ENCODE assay signal across 8 cellular contexts in genomic region chr2:176270100-176270750, GRCh38. TPM values are rescaled to one million over a fixed set of nuclear protein-coding genes. Genes with fewer than 3 reads are reported as not detected.
A peak's percentile ranks its signal among the peaks of the same experiment; 100 is the strongest.
DNase-seq lines count a peak whose midpoint lies in the region; ATAC-seq, FAIRE-seq and TF ChIP-seq lines count a peak whose summit lies in the region.

No MANE protein-coding gene starts in this region.

- H4K20me1 ChIP-seq in keratinocyte (ENCODE audit: control insufficient read depth, extremely low read depth, insufficient read depth, low read length) = peaks cover 2% of the 10 kb centered on the region

- H3K4me1 Mint-ChIP-seq in activated CD8-positive, alpha-beta memory T cell treated with anti-CD3 and anti-CD28 coated beads, Interleukin-2, amount 10 ng/mL, durations not matched to agents 7 days and 5 days = peaks cover 16% of the 10 kb centered on the region

- TF ChIP-seq CTCF in keratinocyte (optimal IDR thresholded peaks at IDR 0.05 in 1 of 3, IDR thresholded peaks at IDR 0.05 in 1 of 3, conservative IDR thresholded peaks at IDR 0.05 in 1 of 3; ENCODE audit: extremely low read depth in 1 of 3, insufficient read depth in 2 of 3, low read length in 3 of 3) = no peak

- H3K4me3 Mint-ChIP-seq in activated CD8-positive, alpha-beta memory T cell treated with anti-CD3 and anti-CD28 coated beads, Interleukin-2, amount 10 ng/mL, durations not matched to agents 7 days and 5 days = peak overlapping the region; percentile 95

- H3K36me3 Mint-ChIP-seq in activated CD8-positive, alpha-beta memory T cell treated with anti-CD3 and anti-CD28 coated beads, Interleukin-2, amount 10 ng/mL, durations not matched to agents 7 days and 5 days = no peaks in the 10 kb centered on the region
- H3K36me3 Mint-ChIP-seq in activated naive CD4-positive, alpha-beta T cell treated with anti-CD3 and anti-CD28 coated beads, Interleukin-2, amount 50 U/mL, for 72 hours = peaks cover 8 to 11% of the 10 kb centered on the region in 2 donors

- 53% methylated on average over 18 of the region's 18 CpGs for WGBS in thymus

- H3K79me2 ChIP-seq in keratinocyte (ENCODE audit: control insufficient read depth, insufficient read depth, low read length) = peaks cover 38% of the 10 kb centered on the region

- DNase-seq in activated CD8-positive, alpha-beta memory T cell treated with anti-CD3 and anti-CD28 coated beads, Interleukin-2, amount 10 ng/mL, durations not matched to agents 7 days and 5 days = no peak
- no peak for DNase-seq in activated CD8-positive, alpha-beta memory T cell treated with anti-CD3 and anti-CD28 coated beads, Interleukin-2, amount 50 U/mL, for 4 hours
- DNase-seq in activated naive CD4-positive, alpha-beta T cell treated with anti-CD3 and anti-CD28 coated beads, Interleukin-2, amount 50 U/mL, for 72 hours (ENCODE audit: low spot score in 2 of 2) = no peak
- DNase-seq in keratinocyte (ENCODE audit: low read depth, low spot score) = no peak
- DNase-seq in NCI-H774 (lab: John Stamatoyannopoulos, UW) = no peak

- no peaks in the 10 kb centered on the region for H3K9me3 ChIP-seq in keratinocyte (ENCODE audit: control insufficient read depth, low read depth, low read length)
- no peaks in the 10 kb centered on the region for H3K9me3 ChIP-seq in thymus (ENCODE audit: control insufficient read depth)

- peak overlapping the region; percentile 80 for H3K4me2 ChIP-seq in keratinocyte (ENCODE audit: control insufficient read depth, extremely low read depth, insufficient read depth, low read depth, low read length)

- FAIRE-seq in keratinocyte (lab: Jason Lieb, UNC) = no peak

- ATAC-seq in activated CD8-positive, alpha-beta memory T cell treated with anti-CD3 and anti-CD28 coated beads, Interleukin-2, amount 10 ng/mL, durations not matched to agents 7 days and 5 days = no peak
- no peak for ATAC-seq in activated naive CD4-positive, alpha-beta T cell treated with anti-CD3 and anti-CD28 coated beads, Interleukin-2, amount 50 U/mL, for 72 hours
- ATAC-seq in GM19452 (IDR thresholded peaks at IDR 0.05; ENCODE audit: unreplicated experiment) = no peak
- ATAC-seq in GM21423 (IDR thresholded peaks at IDR 0.05; ENCODE audit: unreplicated experiment) = no peak

- peaks cover 4% of the 10 kb centered on the region for H3K9me1 ChIP-seq in keratinocyte (ENCODE audit: control insufficient read depth, extremely low read depth, insufficient read depth, low read length)

- H3K4me1 ChIP-seq in keratinocyte (ENCODE audit: control insufficient read depth, extremely low read depth, insufficient read depth, low read length) (peaks cover 5% of the 10 kb centered on the region), thymus (ENCODE audit: control insufficient read depth, insufficient read depth, low read length) (no peaks in the 10 kb centered on the region)

- H3K4me3 ChIP-seq in keratinocyte (ENCODE audit: control insufficient read depth in 2 of 3, extremely low read depth in 1 of 3, insufficient read depth in 2 of 3, low read depth in 1 of 3, low read length in 3 of 3) (peak overlapping the region; percentile 82 to 96 (median 87)), thymus (ENCODE audit: low read length) (peak overlapping the region; percentile 95)

- H3K27me3 ChIP-seq in keratinocyte (ENCODE audit: control insufficient read depth, extremely low read depth, insufficient read depth, low read length) (no peaks in the 10 kb centered on the region), thymus (ENCODE audit: control insufficient read depth, insufficient read depth) (no peaks in the 10 kb centered on the region)

- H3K27ac ChIP-seq in keratinocyte (ENCODE audit: control insufficient read depth, insufficient read depth, low read length) (peak overlapping the region; percentile 83), thymus (ENCODE audit: low read depth) (no peak overlapping the region)

- CTCF ChIA-PET in activated CD8-positive, alpha-beta memory T cell treated with anti-CD3 and anti-CD28 coated beads, Interleukin-2, amount 10 ng/mL, durations not matched to agents 7 days and 5 days (lab: Charles Lee) = no interaction called here

- peak overlapping the region; percentile 98 for H2AFZ ChIP-seq in keratinocyte (ENCODE audit: control insufficient read depth, low read length)

- H3K36me3 ChIP-seq in keratinocyte (ENCODE audit: control insufficient read depth in 2 of 2, extremely low read depth in 1 of 2, insufficient read depth in 2 of 2, low read length in 2 of 2) (peaks cover 0 to 3% of the 10 kb centered on the region in 2 experiments), thymus (ENCODE audit: control insufficient read depth, insufficient read depth) (no peaks in the 10 kb centered on the region)

- no peaks in the 10 kb centered on the region for H3K9me3 Mint-ChIP-seq in activated CD8-positive, alpha-beta memory T cell treated with anti-CD3 and anti-CD28 coated beads, Interleukin-2, amount 10 ng/mL, durations not matched to agents 7 days and 5 days (ENCODE audit: low read depth)
- no peaks in the 10 kb centered on the region for H3K9me3 Mint-ChIP-seq in activated naive CD4-positive, alpha-beta T cell treated with anti-CD3 and anti-CD28 coated beads, Interleukin-2, amount 50 U/mL, for 72 hours

- dilution Hi-C loops in keratinocyte (cut with MboI; ENCODE audit: extremely low pct_ligation_motif_present, low sequenced_read_pairs) = no loop called here

- H3K9ac ChIP-seq in keratinocyte (ENCODE audit: control insufficient read depth, extremely low read depth, insufficient read depth, low read length) = peak overlapping the region; percentile 85

- peak overlapping the region; percentile 87 for H3K27ac Mint-ChIP-seq in activated CD8-positive, alpha-beta memory T cell treated with anti-CD3 and anti-CD28 coated beads, Interleukin-2, amount 10 ng/mL, durations not matched to agents 7 days and 5 days
- H3K27ac Mint-ChIP-seq in activated naive CD4-positive, alpha-beta T cell treated with anti-CD3 and anti-CD28 coated beads, Interleukin-2, amount 50 U/mL, for 72 hours = peak overlapping the region; percentile 91 to 92

- H3K27me3 Mint-ChIP-seq in activated CD8-positive, alpha-beta memory T cell treated with anti-CD3 and anti-CD28 coated beads, Interleukin-2, amount 10 ng/mL, durations not matched to agents 7 days and 5 days = no peaks in the 10 kb centered on the region

RNA-seq across cellular contexts. Expression of gene MTX2, which starts 1.0 kb away (rescaled TPM):
- total RNA-seq in activated CD8-positive, alpha-beta memory T cell treated with anti-CD3 and anti-CD28 coated beads, Interleukin-2, amount 10 ng/mL, durations not matched to agents 7 days and 5 days = 10 to 100 TPM; 12.2 to 14.8 TPM
- 10 to 100 TPM; 24.8 to 28.2 TPM for total RNA-seq in activated naive CD4-positive, alpha-beta T cell treated with anti-CD3 and anti-CD28 coated beads, Interleukin-2, amount 50 U/mL, for 72 hours
- polyA plus RNA-seq in keratinocyte (36.8 to 60.3 TPM (median 41.3 TPM) in 3 replicates), thymus (57.7 TPM)
- 37.8 TPM for polyA plus RNA-seq in keratinocyte (2011; ENCODE audit: low read depth)
- 33.5 and 68.7 TPM in 2 replicates for polyA plus RNA-seq in keratinocyte (2011; cell fraction: cytosol; rRNA removed)
- 45.0 and 50.7 TPM in 2 replicates for polyA plus RNA-seq in keratinocyte (2011; cell fraction: nucleus; rRNA removed)
- polyA plus RNA-seq in keratinocyte (2012; ENCODE audit: low replicate concordance) = 31.3 and 47.4 TPM in 2 replicates
- polyA minus RNA-seq in keratinocyte = 3.4 to 20.6 TPM (median 18.9 TPM) in 3 replicates
- 19.2 TPM for polyA minus RNA-seq in keratinocyte (2011; cell fraction: cytosol; rRNA and poly(A)+ RNA removed)
- polyA minus RNA-seq in keratinocyte (2011; cell fraction: nucleus; rRNA and poly(A)+ RNA removed) = 10.6 and 13.3 TPM in 2 replicates
